ENCODE assay signal across 12 cellular contexts in the genomic region with DNA sequence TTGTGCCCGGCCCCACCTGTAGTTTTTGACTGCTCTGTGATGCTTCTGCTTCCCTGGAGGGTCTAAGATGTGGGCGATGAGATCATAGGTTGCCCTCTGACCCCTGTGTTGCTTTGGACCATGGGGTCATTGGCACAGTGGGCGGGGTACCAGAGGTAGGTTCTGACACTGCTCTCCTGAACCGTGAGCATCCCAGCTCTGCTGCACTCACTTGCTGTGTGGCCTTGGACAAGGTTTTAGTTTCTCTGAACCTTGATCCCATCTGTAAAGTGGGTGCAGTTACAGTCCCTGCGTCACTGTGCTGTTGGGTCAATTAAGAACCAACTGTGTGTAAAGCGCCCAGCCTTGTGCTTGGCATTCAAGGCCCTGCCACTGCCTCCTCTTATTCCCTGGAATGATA.
"Had no signal": no experiment of that assay in that cellular context is flagged by ENCODE, and none has a peak within 500 bp of the region (broad histone marks: within the 10 kb centered on the region; RNA-seq: fewer than 3 reads in every experiment).

No MANE protein-coding gene starts in this region.

- H3K36me3 Mint-ChIP-seq: activated naive CD4-positive, alpha-beta T cell treated with anti-CD3 and anti-CD28 coated beads, Interleukin-2, amount 50 U/mL, for 24 hours; natural killer cell had no signal

- H3K4me3 ChIP-seq: uterus had no signal

- H3K9me3 Mint-ChIP-seq: activated CD4-positive, alpha-beta T cell treated with anti-CD3 and anti-CD28 coated beads, Interleukin-2, amount 10 ng/mL, durations not matched to agents 7 days and 5 days; activated naive CD4-positive, alpha-beta T cell treated with anti-CD3 and anti-CD28 coated beads, Interleukin-2, amount 50 U/mL, for 24 hours; natural killer cell; T-helper 1 cell treated with Interleukin-12 subunit alpha and Interleukin-12 subunit beta and Interleukin-4 antibody, amounts not matched to agents 30 μg/mL and 1 μg/mL, for 36 hours had no signal

- H3K4me1 ChIP-seq: uterus had no signal

- H3K9me3 ChIP-seq: uterus had no signal

- H3K4me1 Mint-ChIP-seq: activated CD4-positive, alpha-beta T cell treated with anti-CD3 and anti-CD28 coated beads, Interleukin-2, amount 10 ng/mL, durations not matched to agents 7 days and 5 days had no signal

- H3K27ac Mint-ChIP-seq: activated CD4-positive, alpha-beta T cell treated with anti-CD3 and anti-CD28 coated beads, Interleukin-2, amount 10 ng/mL, durations not matched to agents 7 days and 5 days; activated naive CD4-positive, alpha-beta T cell treated with anti-CD3 and anti-CD28 coated beads, Interleukin-2, amount 50 U/mL, for 24 hours; T-helper 1 cell treated with Interleukin-12 subunit alpha and Interleukin-12 subunit beta and Interleukin-4 antibody, amounts not matched to agents 30 μg/mL and 1 μg/mL, for 36 hours had no signal

- H3K27me3 ChIP-seq: uterus had no signal

- DNase-seq: activated CD4-positive, alpha-beta T cell treated with anti-CD3 and anti-CD28 coated beads, Interleukin-2, amount 10 ng/mL, durations not matched to agents 7 days and 5 days; activated CD4-positive, CD25-positive, alpha-beta regulatory T cell; activated CD8-positive, alpha-beta memory T cell treated with anti-CD3 and anti-CD28 coated beads for 24 hours; caudate nucleus; effector memory CD4-positive, alpha-beta T cell; natural killer cell; occipital lobe; stimulated activated CD4-positive, alpha-beta T cell treated with anti-CD3 and anti-CD28 coated beads, Interleukin-4, amount 100 ng/mL, for 1 hour; stimulated activated CD8-positive, alpha-beta memory T cell treated with anti-CD3 and anti-CD28 coated beads, Interleukin-4, amount 100 ng/mL, for 48 hours; uterus had no signal

- H3K27ac ChIP-seq: uterus had no signal

- H3K36me3 ChIP-seq: uterus had no signal

- H3K4me3 Mint-ChIP-seq: activated CD4-positive, alpha-beta T cell treated with anti-CD3 and anti-CD28 coated beads, Interleukin-2, amount 10 ng/mL, durations not matched to agents 7 days and 5 days; activated naive CD4-positive, alpha-beta T cell treated with anti-CD3 and anti-CD28 coated beads, Interleukin-2, amount 50 U/mL, for 24 hours; natural killer cell; T-helper 1 cell treated with Interleukin-12 subunit alpha and Interleukin-12 subunit beta and Interleukin-4 antibody, amounts not matched to agents 30 μg/mL and 1 μg/mL, for 36 hours had no signal
